In the genomic region with DNA sequence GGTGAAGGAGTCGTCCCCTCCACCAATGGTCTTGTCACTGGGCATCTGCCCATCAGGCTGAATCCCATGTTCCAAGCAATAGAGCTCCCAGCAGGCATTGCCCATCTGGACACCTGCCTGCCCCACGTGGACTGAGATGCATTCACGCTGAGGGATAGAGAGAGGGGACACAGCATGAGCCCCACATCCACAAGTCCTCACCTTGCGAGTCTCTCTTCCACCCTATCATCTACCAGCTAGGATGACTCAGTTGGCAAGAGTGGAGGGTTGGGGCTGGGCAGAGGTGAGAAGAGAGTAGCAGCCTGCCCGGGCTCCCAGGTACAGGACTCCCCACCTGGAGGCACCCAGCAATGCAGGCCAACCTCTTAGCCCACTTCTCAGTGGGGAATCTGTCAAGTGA, we compare ENCODE assay signal across 10 cellular contexts. TPM values are rescaled to one million over a fixed set of nuclear protein-coding genes. Genes with fewer than 3 reads are reported as not detected.
A peak's percentile ranks its signal among the peaks of the same experiment; 100 is the strongest.
DNase-seq lines count a peak whose midpoint lies in the region; ATAC-seq and TF ChIP-seq lines count a peak whose summit lies in the region.
"Had no signal": no experiment of that assay in that cellular context is flagged by ENCODE, and none has a peak within 500 bp of the region (broad histone marks: within the 10 kb centered on the region; RNA-seq: fewer than 3 reads in every experiment).

No MANE protein-coding gene starts in this region.

- H3K9me3 ChIP-seq in A673 (ENCODE audit: low read depth, low read length, poor library complexity, severe bottlenecking) (no peaks in the 10 kb centered on the region), Loucy (ENCODE audit: insufficient read depth, low read depth, low read length) (no peaks in the 10 kb centered on the region), mucosa of stomach (ENCODE audit: control insufficient read depth, low read length) (no peaks in the 10 kb centered on the region)

- POLR2A ChIA-PET in A673 (lab: Charles Lee; ENCODE audit: low non-redundant PET): no interaction called here

- H3K4me1 ChIP-seq in A673 (ENCODE audit: insufficient read depth, low read length, poor library complexity, severe bottlenecking): peaks cover 37% of the 10 kb centered on the region
- peaks cover 60% of the 10 kb centered on the region for H3K4me1 ChIP-seq in Loucy (ENCODE audit: insufficient read depth, low read length, poor library complexity, severe bottlenecking)
- H3K4me1 ChIP-seq in mucosa of stomach (ENCODE audit: control insufficient read depth, insufficient read depth, low read length): peaks cover 63% of the 10 kb centered on the region

- no peaks in the 10 kb centered on the region for H3K79me2 ChIP-seq in Loucy (ENCODE audit: insufficient read depth, low read length)

- DNase-seq in A673 (ENCODE audit: low spot score): no peak
- DNase-seq in hepatic stellate cell (ENCODE audit: low spot score): no peak
- DNase-seq: SW 1271 had no signal

- H3K4me2 ChIP-seq in Loucy (ENCODE audit: low read depth, low read length, poor library complexity, severe bottlenecking): peak overlapping the region; percentile 85

- H3K36me3 Mint-ChIP-seq in activated naive CD8-positive, alpha-beta T cell: peaks cover 3% of the 10 kb centered on the region

- BruUV-seq in A673 (replicated peaks; lab: Mats Ljungman, UMichigan): no TSS peak

- H3K9me2 ChIP-seq in Loucy (replicated peaks; ENCODE audit: low read depth, low read length): no peaks in the 10 kb centered on the region

- peaks cover 22% of the 10 kb centered on the region for H3K27me3 ChIP-seq in A673 (replicated peaks; ENCODE audit: insufficient read depth, low read depth, low read length, poor library complexity)
- H3K27me3 ChIP-seq in Loucy (ENCODE audit: insufficient read depth, low read length, poor library complexity, severe bottlenecking): peaks cover 45% of the 10 kb centered on the region
- H3K27me3 ChIP-seq in mucosa of stomach (ENCODE audit: control insufficient read depth, insufficient read depth, low read length): peaks cover 22% of the 10 kb centered on the region

- no peaks in the 10 kb centered on the region for H3K9me3 Mint-ChIP-seq in activated naive CD8-positive, alpha-beta T cell (ENCODE audit: low read depth)

- H4K20me1 ChIP-seq in Loucy (ENCODE audit: insufficient read depth, low read length, poor library complexity, severe bottlenecking): peaks cover 15% of the 10 kb centered on the region

- no peaks in the 10 kb centered on the region for H3K27me3 Mint-ChIP-seq in activated naive CD8-positive, alpha-beta T cell

- H3K27ac ChIP-seq in A673 (ENCODE audit: low read depth, low read length, poor library complexity, severe bottlenecking): no peak overlapping the region

- ATAC-seq in GM19324 (IDR thresholded peaks at IDR 0.05; ENCODE audit: low FRiP score, unreplicated experiment) (no peak), SK-N-SH treated with all-trans-retinoic acid at 6 μM for 48 hours (no peak), HG02642 (IDR thresholded peaks at IDR 0.05; ENCODE audit: poor library complexity, unreplicated experiment) (no peak)

- TF ChIP-seq CTCF in A673 (conservative IDR thresholded peaks at IDR 0.05; ENCODE audit: low read depth, low read length): no peak
- no peak for TF ChIP-seq CTCF in Loucy (conservative IDR thresholded peaks at IDR 0.05; ENCODE audit: low read length)

- peaks cover 6% of the 10 kb centered on the region for H3K36me3 ChIP-seq in A673 (ENCODE audit: insufficient read depth, low read length, poor library complexity, severe bottlenecking)
- H3K36me3 ChIP-seq in Loucy (ENCODE audit: insufficient read depth, low read length): no peaks in the 10 kb centered on the region
- H3K36me3 ChIP-seq in mucosa of stomach (ENCODE audit: control insufficient read depth, insufficient read depth, low read length): no peaks in the 10 kb centered on the region

- intact Hi-C loops in A673 (cut with micrococcal nuclease; ENCODE audit: unreplicated experiment): no loop called here

- peak overlapping the region; percentile 97 for H3K4me3 Mint-ChIP-seq in activated naive CD8-positive, alpha-beta T cell

- H2AFZ ChIP-seq in Loucy (ENCODE audit: low read length): no peak overlapping the region

- H3K27ac Mint-ChIP-seq in activated naive CD8-positive, alpha-beta T cell: peak overlapping the region; percentile 91

- H3F3A ChIP-seq in Loucy (ENCODE audit: low read depth): no peaks in the 10 kb centered on the region

- H3K4me3 ChIP-seq in A673 (ENCODE audit: low read depth, low read length, poor library complexity, severe bottlenecking): peak overlapping the region; percentile 71
- H3K4me3 ChIP-seq in Loucy (ENCODE audit: low read length, poor library complexity, severe bottlenecking): peak overlapping the region; percentile 73
- no peak overlapping the region for H3K4me3 ChIP-seq in mucosa of stomach (ENCODE audit: low read length)

- peaks cover 68% of the 10 kb centered on the region for H3K4me1 Mint-ChIP-seq in activated naive CD8-positive, alpha-beta T cell (ENCODE audit: low read depth)

- H3K9ac ChIP-seq in Loucy (ENCODE audit: low read depth, low read length, poor library complexity, severe bottlenecking) (peak overlapping the region; percentile 47), mucosa of stomach (ENCODE audit: low read length) (peak overlapping the region; percentile 83)

- CTCF ChIA-PET in A673 (lab: Charles Lee): interaction anchor here (1.1 kb wide), 1 partner anchor 26 kb away, joined by 10 read pairs; no protein-coding TSS in a partner anchor

TF ChIP-seq in SK-N-SH treated with all-trans-retinoic acid at 6 μM for 48 hours, 23 proteins besides CTCF, POLR2A, EP300 and RAD21:
- no peak for TF ChIP-seq GLIS3 (CRISPR knock-in tag; IDR thresholded peaks at IDR 0.05)
- TF ChIP-seq, protein P1, sequence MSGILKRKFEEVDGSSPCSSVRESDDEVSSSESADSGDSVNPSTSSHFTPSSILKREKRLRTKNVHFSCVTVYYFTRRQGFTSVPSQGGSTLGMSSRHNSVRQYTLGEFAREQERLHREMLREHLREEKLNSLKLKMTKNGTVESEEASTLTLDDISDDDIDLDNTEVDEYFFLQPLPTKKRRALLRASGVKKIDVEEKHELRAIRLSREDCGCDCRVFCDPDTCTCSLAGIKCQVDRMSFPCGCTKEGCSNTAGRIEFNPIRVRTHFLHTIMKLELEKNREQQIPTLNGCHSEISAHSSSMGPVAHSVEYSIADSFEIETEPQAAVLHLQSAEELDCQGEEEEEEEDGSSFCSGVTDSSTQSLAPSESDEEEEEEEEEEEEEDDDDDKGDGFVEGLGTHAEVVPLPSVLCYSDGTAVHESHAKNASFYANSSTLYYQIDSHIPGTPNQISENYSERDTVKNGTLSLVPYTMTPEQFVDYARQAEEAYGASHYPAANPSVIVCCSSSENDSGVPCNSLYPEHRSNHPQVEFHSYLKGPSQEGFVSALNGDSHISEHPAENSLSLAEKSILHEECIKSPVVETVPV (CRISPR knock-in tag; IDR thresholded peaks at IDR 0.05): no peak
- TF ChIP-seq ISL1 (CRISPR knock-in tag; IDR thresholded peaks at IDR 0.05): no peak
- TF ChIP-seq, protein P2, sequence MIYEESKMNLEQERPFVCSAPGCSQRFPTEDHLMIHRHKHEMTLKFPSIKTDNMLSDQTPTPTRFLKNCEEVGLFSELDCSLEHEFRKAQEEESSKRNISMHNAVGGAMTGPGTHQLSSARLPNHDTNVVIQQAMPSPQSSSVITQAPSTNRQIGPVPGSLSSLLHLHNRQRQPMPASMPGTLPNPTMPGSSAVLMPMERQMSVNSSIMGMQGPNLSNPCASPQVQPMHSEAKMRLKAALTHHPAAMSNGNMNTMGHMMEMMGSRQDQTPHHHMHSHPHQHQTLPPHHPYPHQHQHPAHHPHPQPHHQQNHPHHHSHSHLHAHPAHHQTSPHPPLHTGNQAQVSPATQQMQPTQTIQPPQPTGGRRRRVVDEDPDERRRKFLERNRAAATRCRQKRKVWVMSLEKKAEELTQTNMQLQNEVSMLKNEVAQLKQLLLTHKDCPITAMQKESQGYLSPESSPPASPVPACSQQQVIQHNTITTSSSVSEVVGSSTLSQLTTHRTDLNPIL (CRISPR knock-in tag; IDR thresholded peaks at IDR 0.05; ENCODE audit: low read depth): no peak
- TF ChIP-seq, protein P3, sequence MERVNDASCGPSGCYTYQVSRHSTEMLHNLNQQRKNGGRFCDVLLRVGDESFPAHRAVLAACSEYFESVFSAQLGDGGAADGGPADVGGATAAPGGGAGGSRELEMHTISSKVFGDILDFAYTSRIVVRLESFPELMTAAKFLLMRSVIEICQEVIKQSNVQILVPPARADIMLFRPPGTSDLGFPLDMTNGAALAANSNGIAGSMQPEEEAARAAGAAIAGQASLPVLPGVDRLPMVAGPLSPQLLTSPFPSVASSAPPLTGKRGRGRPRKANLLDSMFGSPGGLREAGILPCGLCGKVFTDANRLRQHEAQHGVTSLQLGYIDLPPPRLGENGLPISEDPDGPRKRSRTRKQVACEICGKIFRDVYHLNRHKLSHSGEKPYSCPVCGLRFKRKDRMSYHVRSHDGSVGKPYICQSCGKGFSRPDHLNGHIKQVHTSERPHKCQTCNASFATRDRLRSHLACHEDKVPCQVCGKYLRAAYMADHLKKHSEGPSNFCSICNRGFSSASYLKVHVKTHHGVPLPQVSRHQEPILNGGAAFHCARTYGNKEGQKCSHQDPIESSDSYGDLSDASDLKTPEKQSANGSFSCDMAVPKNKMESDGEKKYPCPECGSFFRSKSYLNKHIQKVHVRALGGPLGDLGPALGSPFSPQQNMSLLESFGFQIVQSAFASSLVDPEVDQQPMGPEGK (CRISPR knock-in tag; IDR thresholded peaks at IDR 0.05; ENCODE audit: borderline replicate concordance): no peak

RNA-seq across cellular contexts. Expression of a gene that starts 1.0 kb away (rescaled TPM):
- total RNA-seq in A673 (2021): not detected in 2 replicates
- total RNA-seq: glomerular endothelial cell had no signal

RNA-seq across cellular contexts. Expression of a gene that starts 1.6 kb away (rescaled TPM):
- total RNA-seq in A673 (2021): 62.9 and 68.0 TPM in 2 replicates

RNA-seq across cellular contexts. Expression of a gene that starts 6.8 kb away (rescaled TPM):
- 22.0 and 27.6 TPM in 2 replicates for total RNA-seq in A673 (2021)

RNA-seq across cellular contexts. Expression of a gene that starts 6.8 kb away (rescaled TPM):
- total RNA-seq in A673 (2021): 6.9 and 8.4 TPM in 2 replicates

RNA-seq across cellular contexts. Expression of a gene that starts 22.5 kb away (rescaled TPM):
- 30.6 and 39.1 TPM in 2 replicates for total RNA-seq in A673 (2021)
